In genomic region chr4:156779046-156779445, GRCh38 we compare ENCODE assay signal across 13 cellular contexts.
A peak's percentile ranks its signal among the peaks of the same experiment; 100 is the strongest.
DNase-seq lines count a peak whose midpoint lies in the region; ATAC-seq and TF ChIP-seq lines count a peak whose summit lies in the region.
"Had no signal": no experiment of that assay in that cellular context is flagged by ENCODE, and none has a peak within 500 bp of the region (broad histone marks: within the 10 kb centered on the region; RNA-seq: fewer than 3 reads in every experiment).

No MANE protein-coding gene starts in this region.

- ATAC-seq in HG03460 (IDR thresholded peaks at IDR 0.05; ENCODE audit: unreplicated experiment), result no peak

- no peak for TF ChIP-seq EP300 in esophagus muscularis mucosa (IDR thresholded peaks at IDR 0.05)

- H3K9me3 Mint-ChIP-seq in Calu3 (ENCODE audit: low read depth, unreplicated experiment), result no peaks in the 10 kb centered on the region
- H3K9me3 Mint-ChIP-seq in nephron, result no peaks in the 10 kb centered on the region

- H3K36me3 Mint-ChIP-seq in Calu3 (ENCODE audit: insufficient read depth, unreplicated experiment), result no peaks in the 10 kb centered on the region
- peaks cover 30% of the 10 kb centered on the region for H3K36me3 Mint-ChIP-seq in nephron (ENCODE audit: low read depth)
- H3K36me3 Mint-ChIP-seq: activated naive CD4-positive, alpha-beta T cell treated with anti-CD3 and anti-CD28 coated beads, Interleukin-2, amount 50 U/mL, for 24 hours had no signal

- H3K27me3 Mint-ChIP-seq in Calu3 (ENCODE audit: unreplicated experiment) (no peaks in the 10 kb centered on the region), nephron (ENCODE audit: low read depth) (no peaks in the 10 kb centered on the region)
- H3K27me3 Mint-ChIP-seq: activated naive CD4-positive, alpha-beta T cell treated with anti-CD3 and anti-CD28 coated beads, Interleukin-2, amount 50 U/mL, for 24 hours; central memory CD8-positive, alpha-beta T cell had no signal

- H3K4me1 ChIP-seq in esophagus muscularis mucosa, result peaks cover 15 to 46% (median 29%) of the 10 kb centered on the region in 4 donors
- peaks cover 0 to 27% of the 10 kb centered on the region in 2 donors for H3K4me1 ChIP-seq in right atrium auricular region
- H3K4me1 ChIP-seq: thyroid gland had no signal

- H3K27me3 ChIP-seq in esophagus muscularis mucosa (no peaks in the 10 kb centered on the region), right atrium auricular region (no peaks in the 10 kb centered on the region)
- H3K27me3 ChIP-seq: thyroid gland had no signal

- H3K27ac Mint-ChIP-seq in Calu3 (ENCODE audit: unreplicated experiment) (peak overlapping the region; percentile 74), nephron (peak overlapping the region; percentile 1 to 39 (median 23))
- H3K27ac Mint-ChIP-seq: activated naive CD4-positive, alpha-beta T cell treated with anti-CD3 and anti-CD28 coated beads, Interleukin-2, amount 50 U/mL, for 24 hours had no signal

- H3K4me3 Mint-ChIP-seq in Calu3 (ENCODE audit: low read depth, unreplicated experiment) (peak overlapping the region; percentile 50), nephron (no peak overlapping the region)
- H3K4me3 Mint-ChIP-seq: activated naive CD4-positive, alpha-beta T cell treated with anti-CD3 and anti-CD28 coated beads, Interleukin-2, amount 50 U/mL, for 24 hours; central memory CD8-positive, alpha-beta T cell had no signal

- 47% methylated on average over 4 of the region's 4 CpGs for WGBS in esophagus muscularis mucosa

- CTCF ChIA-PET in Calu3 (lab: Charles Lee), result no interaction called here
- CTCF ChIA-PET in RWPE1 (lab: Yijun Ruan, JAX), result no interaction called here

- H3K4me3 ChIP-seq in esophagus muscularis mucosa (no peak overlapping the region), right atrium auricular region (no peak overlapping the region)
- H3K4me3 ChIP-seq: thyroid gland had no signal

- intact Hi-C loops in Calu3 (cut with micrococcal nuclease; ENCODE audit: unreplicated experiment) (loop anchor here (5.0 to 10.0 kb wide), 4 partner anchors 153 to 304 kb away; no protein-coding TSS in a partner anchor), esophagus muscularis mucosa (cut with DNase I) (no loop called here)

- H3K4me1 Mint-ChIP-seq in Calu3 (ENCODE audit: low read depth, unreplicated experiment), result peaks cover 46% of the 10 kb centered on the region
- peaks cover 18% of the 10 kb centered on the region for H3K4me1 Mint-ChIP-seq in nephron
- H3K4me1 Mint-ChIP-seq: activated naive CD4-positive, alpha-beta T cell treated with anti-CD3 and anti-CD28 coated beads, Interleukin-2, amount 50 U/mL, for 24 hours; central memory CD8-positive, alpha-beta T cell had no signal

- DNase-seq in Calu3, result no peak
- peak; percentile 5 for DNase-seq in NCI-H2227 treated with DMSO at 0.1 percent for 48 hours (lab: John Stamatoyannopoulos, UW)
- no peak for DNase-seq in esophagus muscularis mucosa (ENCODE audit: extremely low spot score)
- no peak for DNase-seq in NCI-H526 (lab: John Stamatoyannopoulos, UW)
- no peak for DNase-seq in right atrium auricular region (ENCODE audit: low spot score)
- DNase-seq in RWPE1 (ENCODE audit: low spot score), result no peak
- DNase-seq: activated CD4-positive, alpha-beta T cell treated with anti-CD3 and anti-CD28 coated beads for 4 hours; stimulated activated CD4-positive, alpha-beta T cell treated with anti-CD3 and anti-CD28 coated beads, Interleukin-2, amount 100 ng/mL, for 48 hours; thyroid gland had no signal

- TF ChIP-seq CTCF in Calu3 (IDR thresholded peaks at IDR 0.05; ENCODE audit: unreplicated experiment) (no peak), esophagus muscularis mucosa (IDR thresholded peaks at IDR 0.05) (no peak), nephron (IDR thresholded peaks at IDR 0.05; ENCODE audit: unreplicated experiment in 3 of 3) (no peak), right atrium auricular region (IDR thresholded peaks at IDR 0.05) (no peak), RWPE1 (conservative IDR thresholded peaks at IDR 0.05; ENCODE audit: low read depth) (no peak)

- POLR2A ChIA-PET in RWPE1 (lab: Yijun Ruan, JAX; ENCODE audit: low non-redundant PET), result no interaction called here

- no peak for TF ChIP-seq POLR2A in esophagus muscularis mucosa (IDR thresholded peaks at IDR 0.05; ENCODE audit: low read depth)

- H3K9me3 ChIP-seq in esophagus muscularis mucosa (no peaks in the 10 kb centered on the region), right atrium auricular region (no peaks in the 10 kb centered on the region)
- H3K9me3 ChIP-seq: thyroid gland had no signal

- H3K36me3 ChIP-seq in esophagus muscularis mucosa (no peaks in the 10 kb centered on the region), right atrium auricular region (no peaks in the 10 kb centered on the region)
- H3K36me3 ChIP-seq: thyroid gland had no signal

- no TSS peak for BruUV-seq in Calu3 (replicated peaks; lab: Mats Ljungman, UMichigan)

- H3K27ac ChIP-seq in esophagus muscularis mucosa (replicated peaks in 1 of 4) (peak overlapping the region in 3 of 4 donors; percentile 5 to 36 (median 34)), right atrium auricular region (no peak overlapping the region), RWPE1 (no peak overlapping the region)
- H3K27ac ChIP-seq: thyroid gland had no signal

Comparison
In these comparisons a context has a peak if more than half of its experiments do, and no peak if none do; other contexts are left out.
1. H3K27ac ChIP-seq: peak in esophagus muscularis mucosa (3 of 4); none in right atrium auricular region (0 of 2) and RWPE1 (single experiment).